In the genomic region with DNA sequence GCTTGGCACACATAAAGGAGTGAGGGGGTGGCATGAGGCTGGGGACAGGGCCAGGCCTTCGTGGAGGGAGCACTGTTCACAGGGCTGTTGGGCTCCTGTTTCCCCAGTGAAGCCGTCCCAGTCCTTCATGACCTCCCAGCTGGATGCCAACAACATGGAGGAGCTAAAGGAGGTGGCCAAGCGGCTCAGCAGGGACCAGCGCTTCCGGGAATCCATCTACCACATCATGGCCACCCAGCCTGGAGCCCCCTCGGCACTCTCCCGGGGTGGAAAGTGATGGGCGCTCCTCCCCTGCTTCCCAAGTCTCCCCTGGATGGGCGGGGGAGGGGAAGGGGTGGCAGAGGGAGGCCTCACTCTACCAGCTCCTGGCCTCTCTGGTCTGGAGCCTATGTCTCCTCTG, we compare ENCODE assay signal across 10 cellular contexts. TPM values are rescaled to one million over a fixed set of nuclear protein-coding genes. Genes with fewer than 3 reads are reported as not detected.
"Had no signal": no experiment of that assay in that cellular context is flagged by ENCODE, and none has a peak within 500 bp of the region (broad histone marks: within the 10 kb centered on the region; RNA-seq: fewer than 3 reads in every experiment).

No MANE protein-coding gene starts in this region.

- ATAC-seq: HCT116, HepG2 had no signal

- H3K4me1 ChIP-seq: HAP-1 had no signal

- H3K4me3 Mint-ChIP-seq: HFFc6, IgD-negative memory B cell had no signal

- H3K4me1 Mint-ChIP-seq: IgD-negative memory B cell had no signal

- H3K36me3 Mint-ChIP-seq: IgD-negative memory B cell had no signal

- H3K27ac ChIP-seq: GM23248, HL-60 had no signal

- H3K9me3 ChIP-seq: HAP-1 had no signal

- DNase-seq: GM23248, GOT3, HFFc6 had no signal

- H3K36me3 ChIP-seq: HAP-1 had no signal

- H3K9me3 Mint-ChIP-seq: HFFc6, IgD-negative memory B cell had no signal

- H3K4me3 ChIP-seq: GM23248, HAP-1 had no signal

- H3K27ac Mint-ChIP-seq: HFFc6, IgD-negative memory B cell had no signal

RNA-seq across cellular contexts. Expression of a gene that starts 43.6 kb away (rescaled TPM):
- total RNA-seq: GM23248, H4, HepG2, HT1080 had no signal
- polyA plus RNA-seq: GM23248 had no signal

RNA-seq across cellular contexts. Expression of a gene that starts 46.5 kb away (rescaled TPM):
- total RNA-seq: GM23248, H4, HepG2, HFFc6, HT1080 had no signal
- polyA plus RNA-seq: GM23248, HepG2, IgD-negative memory B cell had no signal
